In the genomic region with DNA sequence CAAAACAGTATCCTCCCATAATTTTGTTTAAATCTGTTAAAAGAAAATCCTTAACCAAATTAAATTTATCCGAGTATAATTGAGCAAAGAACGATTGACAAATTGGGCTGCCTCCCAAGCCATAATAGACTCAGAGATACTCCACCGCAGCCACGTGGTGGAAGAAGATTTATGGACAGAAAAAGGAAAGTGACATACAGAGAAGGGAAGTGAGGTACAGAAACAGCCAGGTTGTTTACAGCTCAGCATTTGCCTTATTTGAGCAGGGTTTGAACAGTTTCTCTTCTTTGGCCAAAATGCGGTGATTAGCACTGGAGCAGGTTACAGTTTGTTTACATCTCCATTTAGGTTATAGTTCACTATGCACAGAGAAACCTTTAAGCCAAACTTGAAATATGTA, we compare ENCODE assay signal across 15 cellular contexts.
"Had no signal": no experiment of that assay in that cellular context is flagged by ENCODE, and none has a peak within 500 bp of the region (broad histone marks: within the 10 kb centered on the region; RNA-seq: fewer than 3 reads in every experiment).

No MANE protein-coding gene starts in this region.

- H3K9me3 ChIP-seq: body of pancreas, thyroid gland had no signal

- H3K4me3 ChIP-seq: body of pancreas, hepatocyte, lung, thyroid gland had no signal

- H3K27ac ChIP-seq: body of pancreas, hepatocyte, thyroid gland had no signal

- H3K4me3 Mint-ChIP-seq: activated naive CD8-positive, alpha-beta T cell treated with anti-CD3 and anti-CD28 coated beads, Interleukin-2, amount 10 ng/mL, durations not matched to agents 7 days and 5 days; effector memory CD8-positive, alpha-beta T cell had no signal

- H3K36me3 ChIP-seq: thyroid gland had no signal

- H3K79me2 ChIP-seq: hepatocyte had no signal

- H3K4me2 ChIP-seq: hepatocyte had no signal

- DNase-seq: activated CD4-positive, alpha-beta T cell treated with anti-CD3 and anti-CD28 coated beads, Interleukin-2, amount 50 U/mL, for 48 hours; activated naive CD8-positive, alpha-beta T cell treated with anti-CD3 and anti-CD28 coated beads, Interleukin-2, amount 10 ng/mL, durations not matched to agents 7 days and 5 days; activated T-cell treated with anti-CD3 and anti-CD28 coated beads for 4 hours; body of pancreas; caudate nucleus; effector memory CD8-positive, alpha-beta T cell; foreskin fibroblast; midbrain; occipital lobe; retina; stimulated activated naive CD4-positive, alpha-beta T cell; thyroid gland had no signal

- H3K27ac Mint-ChIP-seq: activated naive CD8-positive, alpha-beta T cell treated with anti-CD3 and anti-CD28 coated beads, Interleukin-2, amount 10 ng/mL, durations not matched to agents 7 days and 5 days; effector memory CD8-positive, alpha-beta T cell had no signal

- H2AFZ ChIP-seq: hepatocyte had no signal

- H3K9me3 Mint-ChIP-seq: activated naive CD8-positive, alpha-beta T cell treated with anti-CD3 and anti-CD28 coated beads, Interleukin-2, amount 10 ng/mL, durations not matched to agents 7 days and 5 days; effector memory CD8-positive, alpha-beta T cell had no signal

- H3K4me1 ChIP-seq: body of pancreas, thyroid gland had no signal

- H3K4me1 Mint-ChIP-seq: activated naive CD8-positive, alpha-beta T cell treated with anti-CD3 and anti-CD28 coated beads, Interleukin-2, amount 10 ng/mL, durations not matched to agents 7 days and 5 days had no signal

- H3K27me3 ChIP-seq: body of pancreas, hepatocyte, thyroid gland had no signal

- FAIRE-seq: islet of Langerhans had no signal

- ATAC-seq: body of pancreas; effector memory CD8-positive, alpha-beta T cell had no signal

- H3K36me3 Mint-ChIP-seq: activated naive CD8-positive, alpha-beta T cell treated with anti-CD3 and anti-CD28 coated beads, Interleukin-2, amount 10 ng/mL, durations not matched to agents 7 days and 5 days had no signal
